ENCODE assay signal across 1 cellular context in genomic region chr10:97399843-97400545, GRCh38.
TF ChIP-seq lines count a peak whose summit lies in the region.

No MANE protein-coding gene starts in this region.

TF ChIP-seq in K562, 482 proteins besides CTCF, POLR2A, EP300 and RAD21 (continued from another document and continues in another):
- TF ChIP-seq ZBTB2 (IDR thresholded peaks at IDR 0.05): no peak
- no peak for TF ChIP-seq PHB (CRISPR knock-in tag; IDR thresholded peaks at IDR 0.05)
- no peak for TF ChIP-seq FOXJ3 (CRISPR knock-in tag; IDR thresholded peaks at IDR 0.05)
- TF ChIP-seq, protein P1, sequence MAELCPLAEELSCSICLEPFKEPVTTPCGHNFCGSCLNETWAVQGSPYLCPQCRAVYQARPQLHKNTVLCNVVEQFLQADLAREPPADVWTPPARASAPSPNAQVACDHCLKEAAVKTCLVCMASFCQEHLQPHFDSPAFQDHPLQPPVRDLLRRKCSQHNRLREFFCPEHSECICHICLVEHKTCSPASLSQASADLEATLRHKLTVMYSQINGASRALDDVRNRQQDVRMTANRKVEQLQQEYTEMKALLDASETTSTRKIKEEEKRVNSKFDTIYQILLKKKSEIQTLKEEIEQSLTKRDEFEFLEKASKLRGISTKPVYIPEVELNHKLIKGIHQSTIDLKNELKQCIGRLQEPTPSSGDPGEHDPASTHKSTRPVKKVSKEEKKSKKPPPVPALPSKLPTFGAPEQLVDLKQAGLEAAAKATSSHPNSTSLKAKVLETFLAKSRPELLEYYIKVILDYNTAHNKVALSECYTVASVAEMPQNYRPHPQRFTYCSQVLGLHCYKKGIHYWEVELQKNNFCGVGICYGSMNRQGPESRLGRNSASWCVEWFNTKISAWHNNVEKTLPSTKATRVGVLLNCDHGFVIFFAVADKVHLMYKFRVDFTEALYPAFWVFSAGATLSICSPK (IDR thresholded peaks at IDR 0.05; ENCODE audit: borderline replicate concordance): no peak
- TF ChIP-seq KDM2B (CRISPR knock-in tag; IDR thresholded peaks at IDR 0.05): no peak
- TF ChIP-seq, protein P2, sequence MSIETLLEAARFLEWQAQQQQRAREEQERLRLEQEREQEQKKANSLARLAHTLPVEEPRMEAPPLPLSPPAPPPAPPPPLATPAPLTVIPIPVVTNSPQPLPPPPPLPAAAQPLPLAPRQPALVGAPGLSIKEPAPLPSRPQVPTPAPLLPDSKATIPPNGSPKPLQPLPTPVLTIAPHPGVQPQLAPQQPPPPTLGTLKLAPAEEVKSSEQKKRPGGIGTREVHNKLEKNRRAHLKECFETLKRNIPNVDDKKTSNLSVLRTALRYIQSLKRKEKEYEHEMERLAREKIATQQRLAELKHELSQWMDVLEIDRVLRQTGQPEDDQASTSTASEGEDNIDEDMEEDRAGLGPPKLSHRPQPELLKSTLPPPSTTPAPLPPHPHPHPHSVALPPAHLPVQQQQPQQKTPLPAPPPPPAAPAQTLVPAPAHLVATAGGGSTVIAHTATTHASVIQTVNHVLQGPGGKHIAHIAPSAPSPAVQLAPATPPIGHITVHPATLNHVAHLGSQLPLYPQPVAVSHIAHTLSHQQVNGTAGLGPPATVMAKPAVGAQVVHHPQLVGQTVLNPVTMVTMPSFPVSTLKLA (conservative IDR thresholded peaks at IDR 0.05): peak in 1 of 2 experiments; percentile 11; a peak in 1 of 4 replicates
- no peak for TF ChIP-seq PTRF (tag; IDR thresholded peaks at IDR 0.05)
- no peak for TF ChIP-seq MTA3 (IDR thresholded peaks at IDR 0.05; ENCODE audit: borderline replicate concordance)
- TF ChIP-seq, protein P3, sequence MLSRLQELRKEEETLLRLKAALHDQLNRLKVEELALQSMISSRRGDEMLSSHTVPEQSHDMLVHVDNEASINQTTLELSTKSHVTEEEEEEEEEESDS (CRISPR knock-in tag; IDR thresholded peaks at IDR 0.05): no peak
- no peak for TF ChIP-seq L3MBTL2 (IDR thresholded peaks at IDR 0.05)
- no peak for TF ChIP-seq STAG1 (CRISPR knock-in tag; IDR thresholded peaks at IDR 0.05; ENCODE audit: borderline replicate concordance)
- TF ChIP-seq, protein P4, sequence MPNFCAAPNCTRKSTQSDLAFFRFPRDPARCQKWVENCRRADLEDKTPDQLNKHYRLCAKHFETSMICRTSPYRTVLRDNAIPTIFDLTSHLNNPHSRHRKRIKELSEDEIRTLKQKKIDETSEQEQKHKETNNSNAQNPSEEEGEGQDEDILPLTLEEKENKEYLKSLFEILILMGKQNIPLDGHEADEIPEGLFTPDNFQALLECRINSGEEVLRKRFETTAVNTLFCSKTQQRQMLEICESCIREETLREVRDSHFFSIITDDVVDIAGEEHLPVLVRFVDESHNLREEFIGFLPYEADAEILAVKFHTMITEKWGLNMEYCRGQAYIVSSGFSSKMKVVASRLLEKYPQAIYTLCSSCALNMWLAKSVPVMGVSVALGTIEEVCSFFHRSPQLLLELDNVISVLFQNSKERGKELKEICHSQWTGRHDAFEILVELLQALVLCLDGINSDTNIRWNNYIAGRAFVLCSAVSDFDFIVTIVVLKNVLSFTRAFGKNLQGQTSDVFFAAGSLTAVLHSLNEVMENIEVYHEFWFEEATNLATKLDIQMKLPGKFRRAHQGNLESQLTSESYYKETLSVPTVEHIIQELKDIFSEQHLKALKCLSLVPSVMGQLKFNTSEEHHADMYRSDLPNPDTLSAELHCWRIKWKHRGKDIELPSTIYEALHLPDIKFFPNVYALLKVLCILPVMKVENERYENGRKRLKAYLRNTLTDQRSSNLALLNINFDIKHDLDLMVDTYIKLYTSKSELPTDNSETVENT (CRISPR knock-in tag; IDR thresholded peaks at IDR 0.05): no peak
- peak; percentile 74; the same call in 1 of the 2 replicates for TF ChIP-seq JUN (IDR thresholded peaks at IDR 0.05; ENCODE audit: borderline replicate concordance, low read depth, low read length)
- 0 out of 2 replicates have a peak, but pooled peaks have one; percentile 86 for TF ChIP-seq JUN (CRISPR knock-in tag; IDR thresholded peaks at IDR 0.05; ENCODE audit: borderline replicate concordance)
- 0 out of 2 replicates have a peak, but pooled peaks have one; percentile 5 for TF ChIP-seq ARID1B (IDR thresholded peaks at IDR 0.05)
- peak; percentile 22; the same call in 1 of the 2 replicates for TF ChIP-seq SMARCA4 (IDR thresholded peaks at IDR 0.05)
- TF ChIP-seq ZNF232 (CRISPR knock-in tag; IDR thresholded peaks at IDR 0.05): no peak
- peak in 1 of 2 experiments; percentile 57; a peak in 1 of 4 replicates for TF ChIP-seq TEAD1 (CRISPR knock-in tag; IDR thresholded peaks at IDR 0.05)
- TF ChIP-seq OTX1 (CRISPR knock-in tag; IDR thresholded peaks at IDR 0.05): no peak
- TF ChIP-seq ZNF354B (CRISPR knock-in tag; IDR thresholded peaks at IDR 0.05): no peak
- TF ChIP-seq POLR2H (tag; IDR thresholded peaks at IDR 0.05; ENCODE audit: low read depth): no peak
- no peak for TF ChIP-seq CXXC5 (CRISPR knock-in tag; IDR thresholded peaks at IDR 0.05)
- no peak for TF ChIP-seq TARDBP (IDR thresholded peaks at IDR 0.05)
- TF ChIP-seq MAFF (IDR thresholded peaks at IDR 0.05; ENCODE audit: low read length): no peak
- TF ChIP-seq C11orf30 (IDR thresholded peaks at IDR 0.05; ENCODE audit: low read depth): peak; percentile 56
- no peak for TF ChIP-seq TGIF2 (CRISPR knock-in tag; IDR thresholded peaks at IDR 0.05)
- no peak for TF ChIP-seq ZBTB8A (IDR thresholded peaks at IDR 0.05; ENCODE audit: partially characterized antibody)
- TF ChIP-seq MCM3 (IDR thresholded peaks at IDR 0.05): no peak
- TF ChIP-seq TOE1 (IDR thresholded peaks at IDR 0.05; ENCODE audit: borderline replicate concordance): no peak
- TF ChIP-seq TOE1 (CRISPR knock-in tag; IDR thresholded peaks at IDR 0.05; ENCODE audit: borderline replicate concordance, low read depth): peak; percentile 50; the same call in 1 of the 2 replicates
- TF ChIP-seq RBM22 (IDR thresholded peaks at IDR 0.05; ENCODE audit: low read depth, low read length, poor library complexity, severe bottlenecking): no peak
- TF ChIP-seq, protein P5, sequence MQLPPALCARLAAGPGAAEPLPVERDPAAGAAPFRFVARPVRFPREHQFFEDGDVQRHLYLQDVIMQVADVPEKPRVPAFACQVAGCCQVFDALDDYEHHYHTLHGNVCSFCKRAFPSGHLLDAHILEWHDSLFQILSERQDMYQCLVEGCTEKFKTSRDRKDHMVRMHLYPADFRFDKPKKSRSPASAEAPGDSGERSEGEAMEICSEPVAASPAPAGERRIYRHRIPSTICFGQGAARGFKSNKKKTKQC (CRISPR knock-in tag; IDR thresholded peaks at IDR 0.05): no peak
- TF ChIP-seq MEF2A (IDR thresholded peaks at IDR 0.05; ENCODE audit: control insufficient read depth, low read depth, low read length): peak; percentile 96
- TF ChIP-seq, protein P6, sequence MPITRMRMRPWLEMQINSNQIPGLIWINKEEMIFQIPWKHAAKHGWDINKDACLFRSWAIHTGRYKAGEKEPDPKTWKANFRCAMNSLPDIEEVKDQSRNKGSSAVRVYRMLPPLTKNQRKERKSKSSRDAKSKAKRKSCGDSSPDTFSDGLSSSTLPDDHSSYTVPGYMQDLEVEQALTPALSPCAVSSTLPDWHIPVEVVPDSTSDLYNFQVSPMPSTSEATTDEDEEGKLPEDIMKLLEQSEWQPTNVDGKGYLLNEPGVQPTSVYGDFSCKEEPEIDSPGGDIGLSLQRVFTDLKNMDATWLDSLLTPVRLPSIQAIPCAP (CRISPR knock-in tag; IDR thresholded peaks at IDR 0.05; ENCODE audit: borderline replicate concordance): no peak
- TF ChIP-seq POLR2B (IDR thresholded peaks at IDR 0.05; ENCODE audit: low read depth, partially characterized antibody): no peak
- TF ChIP-seq CSDE1 (IDR thresholded peaks at IDR 0.05): no peak
- TF ChIP-seq, protein P7, sequence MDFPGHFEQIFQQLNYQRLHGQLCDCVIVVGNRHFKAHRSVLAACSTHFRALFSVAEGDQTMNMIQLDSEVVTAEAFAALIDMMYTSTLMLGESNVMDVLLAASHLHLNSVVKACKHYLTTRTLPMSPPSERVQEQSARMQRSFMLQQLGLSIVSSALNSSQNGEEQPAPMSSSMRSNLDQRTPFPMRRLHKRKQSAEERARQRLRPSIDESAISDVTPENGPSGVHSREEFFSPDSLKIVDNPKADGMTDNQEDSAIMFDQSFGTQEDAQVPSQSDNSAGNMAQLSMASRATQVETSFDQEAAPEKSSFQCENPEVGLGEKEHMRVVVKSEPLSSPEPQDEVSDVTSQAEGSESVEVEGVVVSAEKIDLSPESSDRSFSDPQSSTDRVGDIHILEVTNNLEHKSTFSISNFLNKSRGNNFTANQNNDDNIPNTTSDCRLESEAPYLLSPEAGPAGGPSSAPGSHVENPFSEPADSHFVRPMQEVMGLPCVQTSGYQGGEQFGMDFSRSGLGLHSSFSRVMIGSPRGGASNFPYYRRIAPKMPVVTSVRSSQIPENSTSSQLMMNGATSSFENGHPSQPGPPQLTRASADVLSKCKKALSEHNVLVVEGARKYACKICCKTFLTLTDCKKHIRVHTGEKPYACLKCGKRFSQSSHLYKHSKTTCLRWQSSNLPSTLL (IDR thresholded peaks at IDR 0.05): no peak
- no peak for TF ChIP-seq ZNF696 (CRISPR knock-in tag; conservative IDR thresholded peaks at IDR 0.05)
- TF ChIP-seq NUFIP1 (IDR thresholded peaks at IDR 0.05; ENCODE audit: partially characterized antibody): no peak
- TF ChIP-seq, protein P8, sequence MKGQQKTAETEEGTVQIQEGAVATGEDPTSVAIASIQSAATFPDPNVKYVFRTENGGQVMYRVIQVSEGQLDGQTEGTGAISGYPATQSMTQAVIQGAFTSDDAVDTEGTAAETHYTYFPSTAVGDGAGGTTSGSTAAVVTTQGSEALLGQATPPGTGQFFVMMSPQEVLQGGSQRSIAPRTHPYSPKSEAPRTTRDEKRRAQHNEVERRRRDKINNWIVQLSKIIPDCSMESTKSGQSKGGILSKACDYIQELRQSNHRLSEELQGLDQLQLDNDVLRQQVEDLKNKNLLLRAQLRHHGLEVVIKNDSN (CRISPR knock-in tag; IDR thresholded peaks at IDR 0.05): no peak
- TF ChIP-seq ZNF764 (CRISPR knock-in tag; IDR thresholded peaks at IDR 0.05; ENCODE audit: low read depth): no peak
- no peak for TF ChIP-seq SMARCA5 (IDR thresholded peaks at IDR 0.05)
- no peak for TF ChIP-seq ETV1 (tag; conservative IDR thresholded peaks at IDR 0.05; ENCODE audit: low read depth)
- no peak for TF ChIP-seq SRSF3 (IDR thresholded peaks at IDR 0.05; ENCODE audit: insufficient read depth, low read length)
- no peak for TF ChIP-seq ZNF140 (CRISPR knock-in tag; IDR thresholded peaks at IDR 0.05)
- no peak for TF ChIP-seq CEBPB (tag; IDR thresholded peaks at IDR 0.05)
- TF ChIP-seq RBBP5 (IDR thresholded peaks at IDR 0.05; ENCODE audit: borderline replicate concordance, insufficient read depth, low read length, poor library complexity, severe bottlenecking): no peak
- TF ChIP-seq ZNF318 (IDR thresholded peaks at IDR 0.05; ENCODE audit: borderline replicate concordance in 1 of 2, low read depth in 1 of 2): no peak
- no peak for TF ChIP-seq ZNF3 (CRISPR knock-in tag; IDR thresholded peaks at IDR 0.05)
